21 cellular contexts compared by ENCODE assay signal in genomic region chrX:31524182-31524581, GRCh38.
DNase-seq lines count a peak whose midpoint lies in the region; ATAC-seq and TF ChIP-seq lines count a peak whose summit lies in the region.
"Had no signal": no experiment of that assay in that cellular context is flagged by ENCODE, and none has a peak within 500 bp of the region (broad histone marks: within the 10 kb centered on the region; RNA-seq: fewer than 3 reads in every experiment).

No MANE protein-coding gene starts in this region.

- no peaks in the 10 kb centered on the region for H3K9me3 ChIP-seq in IMR-90 (ENCODE audit: control insufficient read depth, insufficient read depth, low read length)
- H3K9me3 ChIP-seq: A549 had no signal

- no peaks in the 10 kb centered on the region for H4K20me1 ChIP-seq in IMR-90 (ENCODE audit: insufficient read depth, low read length)

- no peak overlapping the region for H2BK120ac ChIP-seq in IMR-90 (ENCODE audit: low read depth, low read length)

- H3K79me1 ChIP-seq in IMR-90 (ENCODE audit: low read depth in 1 of 2, low read length in 2 of 2) = no peaks in the 10 kb centered on the region

- dilution Hi-C loops in IMR-90 (cut with HindIII; ENCODE audit: low sequenced_read_pairs, unreplicated experiment) = no loop called here

- no peak for ATAC-seq in IMR-90 (ENCODE audit: low read depth)
- peak; percentile 35 for ATAC-seq in foreskin keratinocyte
- no peak for ATAC-seq in Right ventricle myocardium inferior
- ATAC-seq: A549, K562 had no signal

- peak; percentile 27 for DNase-seq in IMR-90
- DNase-seq in amniotic epithelial cell (ENCODE audit: low read depth) = peak; percentile 52
- DNase-seq in foreskin keratinocyte = peak in 1 of 2 donors; percentile 25
- DNase-seq in Right ventricle myocardium inferior (ENCODE audit: missing footprints) = no peak
- no peak for DNase-seq in head of caudate nucleus
- DNase-seq in kidney glomerular epithelial cell (lab: John Stamatoyannopoulos, UW) = no peak
- DNase-seq in GOT3 (lab: John Stamatoyannopoulos, UW) = no peak
- DNase-seq: C1 segment of cervical spinal cord; CD4-positive, alpha-beta memory T cell; COR-L47; GF-D8; H7; NCI-H1105 treated with DMSO at 0.1 percent for 48 hours; NCI-H146; NCI-H2029; NCI-H526 treated with DMSO at 0.1 percent for 48 hours; SHP77 treated with DMSO at 0.1 percent for 48 hours had no signal

- H3K18ac ChIP-seq in IMR-90 (ENCODE audit: low read depth, low read length) = no peak overlapping the region

- H3K4me1 ChIP-seq in IMR-90 (ENCODE audit: control insufficient read depth, insufficient read depth, low read length) (no peaks in the 10 kb centered on the region), foreskin keratinocyte (no peaks in the 10 kb centered on the region)
- H3K4me1 ChIP-seq: A549 had no signal

- H2AK5ac ChIP-seq in IMR-90 (ENCODE audit: low read depth, low read length) = no peak overlapping the region

- no peak overlapping the region for H3K27ac ChIP-seq in IMR-90 (ENCODE audit: insufficient read depth, low read length)
- no peak overlapping the region for H3K27ac ChIP-seq in foreskin keratinocyte
- H3K27ac ChIP-seq: A549, RWPE1, SK-N-MC had no signal

- no peak overlapping the region for H2BK5ac ChIP-seq in IMR-90 (ENCODE audit: low read depth, low read length, poor library complexity, severe bottlenecking)

- no peak overlapping the region for H3K14ac ChIP-seq in IMR-90 (replicated peaks; ENCODE audit: low read depth, low read length)

- no peak overlapping the region for H2AFZ ChIP-seq in IMR-90 (replicated peaks; ENCODE audit: low read length, poor library complexity)

- in situ Hi-C loops in IMR-90 (cut with MboI; ENCODE audit: low sequenced_read_pairs) = no loop called here

- no peak overlapping the region for H2AK9ac ChIP-seq in IMR-90 (replicated peaks; ENCODE audit: low read depth, low read length, poor library complexity)

- no peaks in the 10 kb centered on the region for H3K9me1 ChIP-seq in IMR-90 (ENCODE audit: insufficient read depth, low read length)

- TF ChIP-seq POLR2A in IMR-90 (IDR thresholded peaks at IDR 0.05; ENCODE audit: low read depth, low read length) = no peak

- H2BK20ac ChIP-seq in IMR-90 (ENCODE audit: low read depth, low read length) = no peak overlapping the region

- no peaks in the 10 kb centered on the region for H3K36me3 ChIP-seq in IMR-90 (ENCODE audit: control insufficient read depth, insufficient read depth, low read length)

- BruUV-seq in IMR-90 (replicated peaks; lab: Mats Ljungman, UMichigan) = no TSS peak

- H4K8ac ChIP-seq in IMR-90 (ENCODE audit: low read depth in 2 of 2, low read length in 2 of 2) = no peak overlapping the region

- CTCF ChIA-PET in IMR-90 (lab: Yijun Ruan, JAX) = no interaction called here

- no peak overlapping the region for H3K9ac ChIP-seq in IMR-90 (ENCODE audit: low read depth, low read length)

- no peak for TF ChIP-seq RAD21 in IMR-90 (IDR thresholded peaks at IDR 0.05; ENCODE audit: low read length)

- H4K5ac ChIP-seq in IMR-90 (ENCODE audit: low read depth, low read length) = no peak overlapping the region

- no CpG with 5 or more reads among the region's 4 CpGs for WGBS in IMR-90 (ENCODE audit: extremely low coverage in 2 of 2, insufficient read length in 1 of 2), 2 experiments

- no peak overlapping the region for H2BK15ac ChIP-seq in IMR-90 (ENCODE audit: low read depth, low read length)

- no peak overlapping the region for H3K4me3 ChIP-seq in IMR-90 (ENCODE audit: insufficient read depth, low read depth, low read length)
- H3K4me3 ChIP-seq: A549, K562, SK-N-MC had no signal

- H4K91ac ChIP-seq in IMR-90 (ENCODE audit: insufficient read depth, low read depth, low read length) = no peak overlapping the region

- TF ChIP-seq CTCF in IMR-90 (conservative IDR thresholded peaks at IDR 0.05; ENCODE audit: low read depth, low read length) (no peak), foreskin keratinocyte (conservative IDR thresholded peaks at IDR 0.05) (no peak)

- H3K23ac ChIP-seq in IMR-90 (ENCODE audit: low read depth, low read length) = no peak overlapping the region

- H3K27me3 ChIP-seq in IMR-90 (ENCODE audit: control insufficient read depth, insufficient read depth, low read length) (no peaks in the 10 kb centered on the region), foreskin keratinocyte (no peaks in the 10 kb centered on the region)

- no peak overlapping the region for H3K4me2 ChIP-seq in IMR-90 (ENCODE audit: low read depth, low read length)
- H3K4me2 ChIP-seq: A549 had no signal

- no peak overlapping the region for H3K4ac ChIP-seq in IMR-90 (ENCODE audit: low read depth, low read length)

- intact Hi-C loops in IMR-90 (cut with micrococcal nuclease) (no loop called here), Right ventricle myocardium inferior (cut with DNase I) (no loop called here), head of caudate nucleus (cut with DNase I) (no loop called here)

- H3K56ac ChIP-seq in IMR-90 (ENCODE audit: extremely low read depth, insufficient read depth, low read length) = no peak overlapping the region

- POLR2A ChIA-PET in IMR-90 (lab: Charles Lee; ENCODE audit: unreplicated experiment) = no interaction called here

TF ChIP-seq in IMR-90, 13 proteins besides CTCF, POLR2A, EP300 and RAD21:
- TF ChIP-seq MAFK (IDR thresholded peaks at IDR 0.05; ENCODE audit: low read depth, low read length) (no peak), CEBPB (IDR thresholded peaks at IDR 0.05; ENCODE audit: low read depth, low read length) (no peak), MXI1 (IDR thresholded peaks at IDR 0.05; ENCODE audit: borderline replicate concordance, low read depth, low read length) (no peak), SMC3 (IDR thresholded peaks at IDR 0.05; ENCODE audit: low read depth, low read length) (no peak), USF2 (IDR thresholded peaks at IDR 0.05; ENCODE audit: low read depth, low read length) (no peak), RFX5 (IDR thresholded peaks at IDR 0.05; ENCODE audit: low read depth, low read length) (no peak), BHLHE40 (IDR thresholded peaks at IDR 0.05; ENCODE audit: low read depth, low read length) (no peak), CHD1 (IDR thresholded peaks at IDR 0.05; ENCODE audit: low read depth, low read length) (no peak), MAZ (IDR thresholded peaks at IDR 0.05; ENCODE audit: borderline replicate concordance, low read depth, low read length) (no peak), ELK1 (IDR thresholded peaks at IDR 0.05; ENCODE audit: borderline replicate concordance, low read depth, low read length) (no peak), NFE2L2 (IDR thresholded peaks at IDR 0.05; ENCODE audit: low read depth, low read length) (no peak), FOS (IDR thresholded peaks at IDR 0.05; ENCODE audit: low read depth, low read length) (no peak), RCOR1 (IDR thresholded peaks at IDR 0.05; ENCODE audit: insufficient replicate concordance, low read length) (no peak)

Comparison
In these comparisons a context has a peak if more than half of its experiments do, and no peak if none do; other contexts are left out.
1. DNase-seq: peak in IMR-90 (single experiment) and amniotic epithelial cell (single experiment); none in Right ventricle myocardium inferior (single experiment), head of caudate nucleus (0 of 42), kidney glomerular epithelial cell (single experiment) and GOT3 (single experiment).